In genomic region chr19:46599716-46600392, GRCh38 we compare ENCODE assay signal across 8 cellular contexts. TPM values are rescaled to one million over a fixed set of nuclear protein-coding genes. Genes with fewer than 3 reads are reported as not detected.
DNase-seq lines count a peak whose midpoint lies in the region; ATAC-seq and TF ChIP-seq lines count a peak whose summit lies in the region.

No MANE protein-coding gene starts in this region.

- peak overlapping the region; percentile 86 to 96 for H3K9ac ChIP-seq in duodenal mucosa (ENCODE audit: low read depth in 1 of 2, low read length in 2 of 2)

- H3K36me3 ChIP-seq in duodenal mucosa (ENCODE audit: control insufficient read depth in 1 of 2, insufficient read depth in 2 of 2, low read length in 2 of 2), result no peaks in the 10 kb centered on the region

- DNase-seq in NB4 (ENCODE audit: low read depth), result no peak
- DNase-seq in natural killer cell treated with Interleukin-12 subunit alpha and Interleukin-12 subunit beta and Interleukin-15 and Interleukin-18, amount 100 ng/mL, for 72 hours (ENCODE audit: low spot score), result no peak
- no peak for DNase-seq in NCI-H2081 treated with DMSO at 0.1 percent for 48 hours (lab: John Stamatoyannopoulos, UW)
- no peak for DNase-seq in NCI-H1092 treated with DMSO at 0.1 percent for 48 hours (lab: John Stamatoyannopoulos, UW)
- DNase-seq in DMS114 treated with DMSO at 0.1 percent for 48 hours (lab: John Stamatoyannopoulos, UW; ENCODE audit: unreplicated experiment), result no peak
- DNase-seq in NCI-H526 treated with DMSO at 0.1 percent for 48 hours (lab: John Stamatoyannopoulos, UW), result no peak

- peaks cover 14 to 24% of the 10 kb centered on the region in 2 donors for H3K4me1 ChIP-seq in duodenal mucosa (ENCODE audit: control insufficient read depth in 1 of 2, insufficient read depth in 2 of 2, low read length in 2 of 2)

- TF ChIP-seq CTCF in C4-2B (conservative IDR thresholded peaks at IDR 0.05) (no peak), NB4 (IDR thresholded peaks at IDR 0.05; ENCODE audit: low read depth, low read length) (no peak)

- ATAC-seq in natural killer cell treated with Interleukin-12 subunit alpha and Interleukin-12 subunit beta and Interleukin-15 and Interleukin-18, amount 100 ng/mL, for 72 hours, result no peak

- no peaks in the 10 kb centered on the region for H3K9me3 ChIP-seq in duodenal mucosa (ENCODE audit: control insufficient read depth in 1 of 2, low read length in 2 of 2)

- H3K27ac Mint-ChIP-seq in natural killer cell treated with Interleukin-12 subunit alpha and Interleukin-12 subunit beta and Interleukin-15 and Interleukin-18, amount 100 ng/mL, for 72 hours, result peak overlapping the region; percentile 99

- H3K4me1 Mint-ChIP-seq in natural killer cell treated with Interleukin-12 subunit alpha and Interleukin-12 subunit beta and Interleukin-15 and Interleukin-18, amount 100 ng/mL, for 72 hours (ENCODE audit: low read depth in 2 of 2), result peaks cover 26 to 30% of the 10 kb centered on the region in 2 donors

- no peak for TF ChIP-seq POLR2A in NB4 (IDR thresholded peaks at IDR 0.05; ENCODE audit: extremely low read depth, insufficient read length)

- peak overlapping the region; percentile 94 for H3K4me3 Mint-ChIP-seq in natural killer cell treated with Interleukin-12 subunit alpha and Interleukin-12 subunit beta and Interleukin-15 and Interleukin-18, amount 100 ng/mL, for 72 hours

- H3K27me3 Mint-ChIP-seq in natural killer cell treated with Interleukin-12 subunit alpha and Interleukin-12 subunit beta and Interleukin-15 and Interleukin-18, amount 100 ng/mL, for 72 hours, result no peaks in the 10 kb centered on the region

- H3K27ac ChIP-seq in C4-2B, result peak overlapping the region; percentile 89
- peak overlapping the region; percentile 97 for H3K27ac ChIP-seq in duodenal mucosa (ENCODE audit: low read depth, low read length)

- no peaks in the 10 kb centered on the region for H3K9me3 Mint-ChIP-seq in natural killer cell treated with Interleukin-12 subunit alpha and Interleukin-12 subunit beta and Interleukin-15 and Interleukin-18, amount 100 ng/mL, for 72 hours

- no peaks in the 10 kb centered on the region for H3K27me3 ChIP-seq in duodenal mucosa (ENCODE audit: control insufficient read depth in 1 of 2, insufficient read depth in 2 of 2, low read length in 2 of 2)

- peaks cover 10% of the 10 kb centered on the region for H3K36me3 Mint-ChIP-seq in natural killer cell treated with Interleukin-12 subunit alpha and Interleukin-12 subunit beta and Interleukin-15 and Interleukin-18, amount 100 ng/mL, for 72 hours

- H3K4me3 ChIP-seq in NB4 (ENCODE audit: low read depth, low read length) (peak overlapping the region; percentile 79), duodenal mucosa (ENCODE audit: low read depth in 1 of 2, low read length in 2 of 2) (peak overlapping the region; percentile 77 to 91)

RNA-seq across cellular contexts. Expression of gene CALM3, which starts 1.3 kb away (rescaled TPM):
- 100 to 1,000 TPM; 305 to 309 TPM for total RNA-seq in natural killer cell treated with Interleukin-12 subunit alpha and Interleukin-12 subunit beta and Interleukin-15 and Interleukin-18, amount 100 ng/mL, for 72 hours

RNA-seq across cellular contexts. Expression of gene PTGIR, which starts 25.0 kb away (rescaled TPM):
- 1 to 10 TPM in 1 of 2 donors, under 1 TPM in 1; 0.31 to 1.7 TPM for total RNA-seq in natural killer cell treated with Interleukin-12 subunit alpha and Interleukin-12 subunit beta and Interleukin-15 and Interleukin-18, amount 100 ng/mL, for 72 hours

RNA-seq across cellular contexts. Expression of gene GNG8, which starts 36.1 kb away (rescaled TPM):
- 1 to 10 TPM in 1 of 2 donors, not detected in 1; 3.0 TPM for total RNA-seq in natural killer cell treated with Interleukin-12 subunit alpha and Interleukin-12 subunit beta and Interleukin-15 and Interleukin-18, amount 100 ng/mL, for 72 hours
